13 cellular contexts compared by ENCODE assay signal in the genomic region with DNA sequence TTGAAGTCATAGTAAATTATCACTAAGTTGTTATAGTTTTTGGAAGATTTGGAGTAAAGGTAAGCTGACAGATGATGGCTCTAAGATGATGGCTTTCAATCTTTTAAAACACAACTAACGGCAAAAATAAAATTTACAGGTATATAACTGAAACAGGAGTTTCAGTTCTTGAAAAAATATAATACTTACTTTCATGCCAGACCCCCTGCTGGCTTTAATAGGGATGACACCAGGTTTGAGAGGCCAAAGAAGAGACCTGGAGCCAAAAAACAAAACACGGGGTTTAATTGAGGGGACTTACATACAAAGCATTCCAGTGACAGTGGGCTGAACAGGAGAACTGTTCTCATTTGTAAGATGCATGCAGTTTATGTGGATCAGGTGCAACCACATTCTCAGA.
A peak's percentile ranks its signal among the peaks of the same experiment; 100 is the strongest.
DNase-seq lines count a peak whose midpoint lies in the region; ATAC-seq, FAIRE-seq and TF ChIP-seq lines count a peak whose summit lies in the region.
"Had no signal": no experiment of that assay in that cellular context is flagged by ENCODE, and none has a peak within 500 bp of the region (broad histone marks: within the 10 kb centered on the region; RNA-seq: fewer than 3 reads in every experiment).

No MANE protein-coding gene starts in this region.

- H3K9me3 ChIP-seq in Karpas-422 (ENCODE audit: low read length), result no peaks in the 10 kb centered on the region
- H3K9me3 ChIP-seq in thoracic aorta, result no peaks in the 10 kb centered on the region
- H3K9me3 ChIP-seq: A549, mucosa of descending colon had no signal

- H4K20me1 ChIP-seq in Karpas-422 (ENCODE audit: insufficient read depth, low read depth, low read length), result no peaks in the 10 kb centered on the region

- H3K4me1 Mint-ChIP-seq in activated naive CD8-positive, alpha-beta T cell treated with anti-CD3 and anti-CD28 coated beads for 36 hours, result no peaks in the 10 kb centered on the region

- no peaks in the 10 kb centered on the region for H3K36me3 Mint-ChIP-seq in activated naive CD8-positive, alpha-beta T cell treated with anti-CD3 and anti-CD28 coated beads for 36 hours

- intact Hi-C loops in cardiac septum (cut with DNase I), result no loop called here

- no peaks in the 10 kb centered on the region for H3K9me3 Mint-ChIP-seq in activated naive CD8-positive, alpha-beta T cell treated with anti-CD3 and anti-CD28 coated beads for 36 hours
- H3K9me3 Mint-ChIP-seq: dendritic cell treated with granulocyte-macrophage colony-stimulating factor and Interleukin-4, amounts not matched to agents 40 ng/mL and 50 ng/mL, for 4 days had no signal

- no peak overlapping the region for H2AFZ ChIP-seq in Karpas-422 (ENCODE audit: low read length)

- no peaks in the 10 kb centered on the region for H3K9me2 ChIP-seq in Karpas-422 (replicated peaks; ENCODE audit: insufficient read depth, low read length)

- H3K4me2 ChIP-seq in Karpas-422 (ENCODE audit: low read depth, low read length, poor library complexity, severe bottlenecking), result no peak overlapping the region
- H3K4me2 ChIP-seq: A549 had no signal

- H3K27ac ChIP-seq in Karpas-422 (ENCODE audit: low read length), result no peak overlapping the region
- no peak overlapping the region for H3K27ac ChIP-seq in thoracic aorta
- H3K27ac ChIP-seq: A549, skin epidermis had no signal

- no peak overlapping the region for H3K4me3 Mint-ChIP-seq in activated naive CD8-positive, alpha-beta T cell treated with anti-CD3 and anti-CD28 coated beads for 36 hours
- H3K4me3 Mint-ChIP-seq: dendritic cell treated with granulocyte-macrophage colony-stimulating factor and Interleukin-4, amounts not matched to agents 40 ng/mL and 50 ng/mL, for 4 days had no signal

- H3K4me1 ChIP-seq in Karpas-422 (ENCODE audit: low read length) (no peaks in the 10 kb centered on the region), thoracic aorta (ENCODE audit: control insufficient read depth in 1 of 2, low read depth in 2 of 2) (peaks cover 0 to 5% of the 10 kb centered on the region in 2 donors)
- H3K4me1 ChIP-seq: A549 had no signal

- no peak for FAIRE-seq in bronchial epithelial cell (lab: Jason Lieb, UNC)
- FAIRE-seq: A549, TTC549 had no signal

- H3K36me3 ChIP-seq in Karpas-422 (ENCODE audit: insufficient read depth, low read length) (no peaks in the 10 kb centered on the region), bronchial epithelial cell (ENCODE audit: control insufficient read depth, insufficient read depth, low read length) (no peaks in the 10 kb centered on the region), thoracic aorta (no peaks in the 10 kb centered on the region)

- peaks cover 17% of the 10 kb centered on the region for H3K27me3 Mint-ChIP-seq in activated naive CD8-positive, alpha-beta T cell treated with anti-CD3 and anti-CD28 coated beads for 36 hours

- H3K27me3 ChIP-seq in Karpas-422 (ENCODE audit: low read length) (no peaks in the 10 kb centered on the region), bronchial epithelial cell (ENCODE audit: control insufficient read depth, insufficient read depth, low read length) (no peaks in the 10 kb centered on the region), thoracic aorta (replicated peaks; ENCODE audit: insufficient read depth) (no peaks in the 10 kb centered on the region)

- H3K79me2 ChIP-seq in Karpas-422 (ENCODE audit: low read length), result no peaks in the 10 kb centered on the region

- ATAC-seq in thoracic aorta (ENCODE audit: insufficient number of reproducible peaks, low FRiP score, low read depth), result no peak
- ATAC-seq: A549, mucosa of descending colon had no signal

- peak; percentile 26 for TF ChIP-seq CTCF in bronchial epithelial cell (IDR thresholded peaks at IDR 0.05; ENCODE audit: insufficient read depth, low read length, severe bottlenecking)
- TF ChIP-seq CTCF in thoracic aorta (IDR thresholded peaks at IDR 0.05), result peak; percentile 13

- H3K9ac ChIP-seq in Karpas-422 (ENCODE audit: low read length), result no peak overlapping the region

- DNase-seq in NCI-H82 (lab: John Stamatoyannopoulos, UW) (peak; percentile 16), NCI-H82 treated with DMSO at 0.1 percent for 48 hours (lab: John Stamatoyannopoulos, UW; ENCODE audit: unreplicated experiment) (no peak), Karpas-422 (peak; percentile 75), bronchial epithelial cell (ENCODE audit: low read depth) (no peak), thoracic aorta (ENCODE audit: low spot score) (no peak), cardiac septum (ENCODE audit: low spot score) (no peak), NCI-H748 treated with DMSO at 0.1 percent for 48 hours (lab: John Stamatoyannopoulos, UW) (no peak)
- DNase-seq in activated naive CD8-positive, alpha-beta T cell treated with anti-CD3 and anti-CD28 coated beads for 36 hours, result no peak
- DNase-seq: mucosa of descending colon had no signal

- no peak overlapping the region for H3K27ac Mint-ChIP-seq in activated naive CD8-positive, alpha-beta T cell treated with anti-CD3 and anti-CD28 coated beads for 36 hours
- H3K27ac Mint-ChIP-seq: dendritic cell treated with granulocyte-macrophage colony-stimulating factor and Interleukin-4, amounts not matched to agents 40 ng/mL and 50 ng/mL, for 4 days had no signal

- H3K4me3 ChIP-seq in Karpas-422 (ENCODE audit: low read length), result no peak overlapping the region
- no peak overlapping the region for H3K4me3 ChIP-seq in bronchial epithelial cell (ENCODE audit: low read depth, low read length)
- no peak overlapping the region for H3K4me3 ChIP-seq in thoracic aorta
- H3K4me3 ChIP-seq: A549, mucosa of descending colon, skin epidermis had no signal

Comparison
In these comparisons a context has a peak if more than half of its experiments do, and no peak if none do; other contexts are left out.
1. DNase-seq: peak in NCI-H82 (single experiment) and Karpas-422 (single experiment); none in NCI-H82 treated with DMSO at 0.1 percent for 48 hours (single experiment), bronchial epithelial cell (single experiment), thoracic aorta (single experiment), activated naive CD8-positive, alpha-beta T cell treated with anti-CD3 and anti-CD28 coated beads for 36 hours (single experiment), cardiac septum (single experiment) and NCI-H748 treated with DMSO at 0.1 percent for 48 hours (single experiment).